In genomic region chr10:42638053-42638820, GRCh38 we compare ENCODE assay signal across 8 cellular contexts. TPM values are rescaled to one million over a fixed set of nuclear protein-coding genes. Genes with fewer than 3 reads are reported as not detected.
DNase-seq lines count a peak whose midpoint lies in the region; ATAC-seq and TF ChIP-seq lines count a peak whose summit lies in the region.

ZNF33B (minus strand) TSS chr10:42638570; CDS start chr10:42636928, 1,642 bp downstream.

- peak within 1 kb of the TSS; percentile 93 for H3K4me3 Mint-ChIP-seq in glutamatergic neuron (ENCODE audit: unreplicated experiment)

- H3K4me3 ChIP-seq in osteoblast (ENCODE audit: insufficient read depth, low read length), result peak within 1 kb of the TSS; percentile 88
- H3K4me3 ChIP-seq in thoracic aorta, result peak within 1 kb of the TSS; percentile 88

- ATAC-seq in HG02642 (IDR thresholded peaks at IDR 0.05; ENCODE audit: poor library complexity, unreplicated experiment), result peak; percentile 96
- ATAC-seq in activated naive CD4-positive, alpha-beta T cell treated with anti-CD3 and anti-CD28 coated beads, Interleukin-2, amount 50 U/mL, for 72 hours, result peak; percentile 92 to 98
- peak; percentile 78 for ATAC-seq in thoracic aorta (ENCODE audit: insufficient number of reproducible peaks, low FRiP score, low read depth)

- TF ChIP-seq POLR2A in GM10847 (IDR thresholded peaks at IDR 0.05; ENCODE audit: extremely low read depth, insufficient read length), result peak; percentile 57

- H4K20me1 ChIP-seq in osteoblast (ENCODE audit: insufficient read depth, low read length), result no peaks in the 10 kb centered on the region

- peak within 1 kb of the TSS; percentile 97 for H2AFZ ChIP-seq in osteoblast (ENCODE audit: low read length)

- H3K27ac ChIP-seq in osteoblast (ENCODE audit: low read depth, low read length) (peak within 1 kb of the TSS; percentile 26), thoracic aorta (peak within 1 kb of the TSS; percentile 88 to 90)

- H3K9me3 Mint-ChIP-seq in activated naive CD4-positive, alpha-beta T cell treated with anti-CD3 and anti-CD28 coated beads, Interleukin-2, amount 50 U/mL, for 72 hours, result no peaks in the 10 kb centered on the region
- H3K9me3 Mint-ChIP-seq in glutamatergic neuron (ENCODE audit: unreplicated experiment), result peaks cover 10% of the 10 kb centered on the region

- H3K4me1 ChIP-seq in osteoblast (ENCODE audit: insufficient read depth, low read length) (no peaks in the 10 kb centered on the region), thoracic aorta (ENCODE audit: control insufficient read depth in 1 of 2, low read depth in 2 of 2) (peaks cover 6 to 7% of the 10 kb centered on the region in 2 donors)

- peak; percentile 80 for DNase-seq in NCI-H1105 (lab: John Stamatoyannopoulos, UW)
- peak; percentile 83 for DNase-seq in SKM-1 (lab: John Stamatoyannopoulos, UW; ENCODE audit: unreplicated experiment)
- peak; percentile 93 to 95 for DNase-seq in activated naive CD4-positive, alpha-beta T cell treated with anti-CD3 and anti-CD28 coated beads, Interleukin-2, amount 50 U/mL, for 72 hours (ENCODE audit: low spot score in 2 of 2)
- peak; percentile 95 for DNase-seq in glutamatergic neuron
- DNase-seq in osteoblast (ENCODE audit: insufficient read length, low spot score, missing footprints), result peak; percentile 95
- DNase-seq in thoracic aorta (ENCODE audit: low spot score), result peak; percentile 60

- peaks cover 13% of the 10 kb centered on the region for H3K27me3 Mint-ChIP-seq in glutamatergic neuron (ENCODE audit: unreplicated experiment)

- peaks cover 11% of the 10 kb centered on the region for H3K4me1 Mint-ChIP-seq in glutamatergic neuron (ENCODE audit: low read depth, unreplicated experiment)

- H3K79me2 ChIP-seq in osteoblast (ENCODE audit: insufficient read depth, low read length), result no peaks in the 10 kb centered on the region

- peak within 1 kb of the TSS; percentile 96 for H3K27ac Mint-ChIP-seq in activated naive CD4-positive, alpha-beta T cell treated with anti-CD3 and anti-CD28 coated beads, Interleukin-2, amount 50 U/mL, for 72 hours
- H3K27ac Mint-ChIP-seq in glutamatergic neuron (ENCODE audit: unreplicated experiment), result peak within 1 kb of the TSS; percentile 93

- TF ChIP-seq CTCF in glutamatergic neuron (IDR thresholded peaks at IDR 0.05; ENCODE audit: partially characterized antibody, unreplicated experiment), result no peak
- no peak for TF ChIP-seq CTCF in osteoblast (IDR thresholded peaks at IDR 0.05; ENCODE audit: extremely low read depth, low read depth, low read length)
- no peak for TF ChIP-seq CTCF in thoracic aorta (IDR thresholded peaks at IDR 0.05)

- H3K9me3 ChIP-seq in osteoblast (ENCODE audit: low read depth, low read length) (no peaks in the 10 kb centered on the region), thoracic aorta (no peaks in the 10 kb centered on the region)

- no peaks in the 10 kb centered on the region for H3K27me3 ChIP-seq in osteoblast (ENCODE audit: insufficient read depth, low read length)
- no peaks in the 10 kb centered on the region for H3K27me3 ChIP-seq in thoracic aorta (replicated peaks; ENCODE audit: insufficient read depth)

- peak within 1 kb of the TSS; percentile 89 for H3K4me2 ChIP-seq in osteoblast (ENCODE audit: insufficient read depth, low read length)

- H3K36me3 Mint-ChIP-seq in activated naive CD4-positive, alpha-beta T cell treated with anti-CD3 and anti-CD28 coated beads, Interleukin-2, amount 50 U/mL, for 72 hours, result peaks cover 26 to 30% of the 10 kb centered on the region in 2 donors
- H3K36me3 Mint-ChIP-seq in glutamatergic neuron (ENCODE audit: unreplicated experiment), result no peaks in the 10 kb centered on the region

- H3K36me3 ChIP-seq in osteoblast (ENCODE audit: insufficient read depth, low read length), result no peaks in the 10 kb centered on the region
- H3K36me3 ChIP-seq in thoracic aorta, result no peaks in the 10 kb centered on the region

RNA-seq across cellular contexts. Expression of gene ZNF33B, which starts in this region (rescaled TPM):
- 10 to 100 TPM; 11.4 to 14.1 TPM for total RNA-seq in activated naive CD4-positive, alpha-beta T cell treated with anti-CD3 and anti-CD28 coated beads, Interleukin-2, amount 50 U/mL, for 72 hours
- total RNA-seq in glutamatergic neuron (ENCODE audit: unreplicated experiment) (37.5 TPM), osteoblast (9.4 and 25.3 TPM in 2 replicates), thoracic aorta (10 to 100 TPM in 1 of 2 donors, 1 to 10 TPM in 1; 5.6 to 12.1 TPM)

Comparison
In these comparisons a context has a peak if more than half of its experiments do, and no peak if none do; other contexts are left out.
1. Peak in every context shown above with its lines: DNase-seq, ATAC-seq, H3K4me3 ChIP-seq and H3K27ac ChIP-seq.